8 cellular contexts compared by ENCODE assay signal in the genomic region with DNA sequence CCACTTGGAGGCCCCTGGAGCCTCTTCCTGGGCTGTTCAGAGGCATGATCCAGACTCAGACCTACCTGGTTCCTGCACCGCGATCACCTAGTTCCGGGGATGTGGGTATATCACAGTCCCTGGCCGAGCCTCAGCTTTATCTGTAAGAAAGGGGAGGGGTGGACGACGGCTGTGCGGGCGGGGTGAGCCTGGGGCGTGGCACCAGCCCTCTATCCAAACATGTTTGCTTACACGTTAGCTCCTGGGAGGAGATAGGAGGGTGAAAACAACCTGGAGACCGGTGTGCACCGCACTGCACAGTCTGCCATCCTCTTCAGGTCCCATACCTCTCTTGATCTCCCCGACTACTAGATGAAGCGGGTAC. TPM values are rescaled to one million over a fixed set of nuclear protein-coding genes. Genes with fewer than 3 reads are reported as not detected.
DNase-seq lines count a peak whose midpoint lies in the region; ATAC-seq, FAIRE-seq and TF ChIP-seq lines count a peak whose summit lies in the region.

No MANE protein-coding gene starts in this region.

- H4K20me1 ChIP-seq in KMS-11 (ENCODE audit: insufficient read depth) = no peaks in the 10 kb centered on the region

- H3K9ac ChIP-seq in KMS-11 = no peak overlapping the region

- DNase-seq in A172 (ENCODE audit: low spot score) = peak; percentile 27
- peak; percentile 70 for DNase-seq in bronchial epithelial cell (ENCODE audit: low read depth)
- no peak for DNase-seq in mesothelial cell of epicardium (ENCODE audit: low spot score in 2 of 2, unreplicated experiment in 2 of 2)
- no peak for DNase-seq in omental fat pad (ENCODE audit: low spot score)
- DNase-seq in ACHN = no peak

- TF ChIP-seq CTCF in KMS-11 (conservative IDR thresholded peaks at IDR 0.05; ENCODE audit: low read depth, low read length) = no peak
- no peak for TF ChIP-seq CTCF in bronchial epithelial cell (IDR thresholded peaks at IDR 0.05; ENCODE audit: insufficient read depth, low read length, severe bottlenecking)
- TF ChIP-seq CTCF in mesothelial cell of epicardium (IDR thresholded peaks at IDR 0.05; ENCODE audit: unreplicated experiment) = no peak
- no peak for TF ChIP-seq CTCF in omental fat pad (IDR thresholded peaks at IDR 0.05)

- peak overlapping the region; percentile 59 for H3K27ac Mint-ChIP-seq in mesothelial cell of epicardium

- FAIRE-seq in bronchial epithelial cell (lab: Jason Lieb, UNC) = peak; percentile 80

- H3K4me2 ChIP-seq in KMS-11 = peak overlapping the region; percentile 66; the same call in 1 of the 2 replicates

- ATAC-seq in omental fat pad (ENCODE audit: low FRiP score) (no peak), HG03565 (IDR thresholded peaks at IDR 0.05; ENCODE audit: unreplicated experiment) (no peak), HG03571 (IDR thresholded peaks at IDR 0.05; ENCODE audit: unreplicated experiment) (no peak)

- peak overlapping the region; percentile 70 for H3K4me3 Mint-ChIP-seq in mesothelial cell of epicardium

- H3K4me1 Mint-ChIP-seq in mesothelial cell of epicardium = peaks cover 14% of the 10 kb centered on the region

- H3K36me3 ChIP-seq in KMS-11 (ENCODE audit: insufficient read depth) = no peaks in the 10 kb centered on the region
- H3K36me3 ChIP-seq in bronchial epithelial cell (ENCODE audit: control insufficient read depth, insufficient read depth, low read length) = peaks cover 4% of the 10 kb centered on the region

- in situ Hi-C loops in ACHN (cut with HindIII; ENCODE audit: low pct_ligation_motif_present, low pct_unique_long_range_greater_than_20kb, low sequenced_read_pairs) = no loop called here

- H3K79me2 ChIP-seq in KMS-11 (ENCODE audit: insufficient read depth, low read depth) = no peaks in the 10 kb centered on the region

- H3K27ac ChIP-seq in KMS-11 = no peak overlapping the region

- H3K27me3 Mint-ChIP-seq in mesothelial cell of epicardium (ENCODE audit: low read depth) = no peaks in the 10 kb centered on the region

- no peaks in the 10 kb centered on the region for H3K27me3 ChIP-seq in KMS-11 (ENCODE audit: insufficient read depth, low read depth)
- H3K27me3 ChIP-seq in bronchial epithelial cell (ENCODE audit: control insufficient read depth, insufficient read depth, low read length) = no peaks in the 10 kb centered on the region

- peaks cover 4% of the 10 kb centered on the region for H3K36me3 Mint-ChIP-seq in mesothelial cell of epicardium

- H3K4me3 ChIP-seq in KMS-11 (IDR thresholded peaks at IDR 0.05; ENCODE audit: insufficient read depth, low read depth, low read length) = no peak overlapping the region
- H3K4me3 ChIP-seq in bronchial epithelial cell (ENCODE audit: low read depth, low read length) = peak overlapping the region; percentile 51

- H2AFZ ChIP-seq in KMS-11 (ENCODE audit: low read depth) = no peak overlapping the region

- no peaks in the 10 kb centered on the region for H3K9me3 Mint-ChIP-seq in mesothelial cell of epicardium

- peaks cover 12% of the 10 kb centered on the region for H3K4me1 ChIP-seq in KMS-11 (ENCODE audit: low read depth, poor library complexity, severe bottlenecking)

RNA-seq across cellular contexts. Expression of a gene that starts 1.2 kb away (rescaled TPM):
- 23.6 and 25.5 TPM in 2 replicates for total RNA-seq in A172 (2014; rRNA removed; shearing (Covaris generic))
- 34.8 and 36.1 TPM in 2 replicates for total RNA-seq in bronchial epithelial cell
- total RNA-seq in mesothelial cell of epicardium = 22.1 to 23.9 TPM (median 22.7 TPM) in 3 replicates
- total RNA-seq in omental fat pad = 10 to 100 TPM; 15.1 to 25.9 (median 23.9) TPM

Comparison
In these comparisons a context has a peak if more than half of its experiments do, and no peak if none do; other contexts are left out.
1. DNase-seq: peak in A172 (single experiment) and bronchial epithelial cell (single experiment); none in mesothelial cell of epicardium (0 of 2), omental fat pad (single experiment) and ACHN (single experiment).